In the genomic region with DNA sequence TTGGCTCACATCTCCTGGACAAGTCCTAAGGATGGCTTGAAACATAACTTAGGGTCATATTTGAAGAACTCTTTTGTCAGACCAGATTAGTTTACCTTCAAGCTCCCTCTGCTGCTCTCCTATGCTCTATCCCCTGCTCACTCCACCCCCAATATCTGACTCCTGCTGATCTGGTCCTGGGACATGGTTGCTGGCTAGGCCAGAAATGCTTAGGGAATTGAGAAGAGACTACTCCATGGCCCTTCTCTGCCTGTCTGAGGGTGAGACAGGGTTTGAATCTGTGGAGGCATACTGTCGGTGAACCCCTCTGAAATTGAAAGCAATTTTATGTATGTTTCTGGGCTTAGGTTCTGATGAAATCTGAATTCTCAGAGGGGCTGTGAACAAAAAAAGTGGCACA, we compare ENCODE assay signal across 10 cellular contexts. TPM values are rescaled to one million over a fixed set of nuclear protein-coding genes. Genes with fewer than 3 reads are reported as not detected.
A peak's percentile ranks its signal among the peaks of the same experiment; 100 is the strongest.
DNase-seq lines count a peak whose midpoint lies in the region; ATAC-seq and TF ChIP-seq lines count a peak whose summit lies in the region.
"Had no signal": no experiment of that assay in that cellular context is flagged by ENCODE, and none has a peak within 500 bp of the region (broad histone marks: within the 10 kb centered on the region; RNA-seq: fewer than 3 reads in every experiment).

No MANE protein-coding gene starts in this region.

- no peaks in the 10 kb centered on the region for H3K27me3 ChIP-seq in Loucy (ENCODE audit: insufficient read depth, low read length, poor library complexity, severe bottlenecking)
- H3K27me3 ChIP-seq in thyroid gland: no peaks in the 10 kb centered on the region

- H3K4me2 ChIP-seq in Loucy (ENCODE audit: low read depth, low read length, poor library complexity, severe bottlenecking): peak overlapping the region; percentile 97

- H3K9me3 Mint-ChIP-seq in activated T-cell treated with anti-CD3 and anti-CD28 coated beads, Interleukin-2, amount 50 U/mL, for 24 hours: no peaks in the 10 kb centered on the region
- no peaks in the 10 kb centered on the region for H3K9me3 Mint-ChIP-seq in central memory CD8-positive, alpha-beta T cell
- H3K9me3 Mint-ChIP-seq in stimulated activated effector memory CD8-positive, alpha-beta T cell treated with anti-CD3 and anti-CD28 coated beads, Interleukin-12 subunit alpha, Interleukin-12 subunit beta, amount 100 ng/mL, for 72 hours: no peaks in the 10 kb centered on the region

- H3K4me1 Mint-ChIP-seq in activated T-cell treated with anti-CD3 and anti-CD28 coated beads, Interleukin-2, amount 50 U/mL, for 24 hours (ENCODE audit: low read depth): peaks cover 81% of the 10 kb centered on the region
- peaks cover 76% of the 10 kb centered on the region for H3K4me1 Mint-ChIP-seq in central memory CD8-positive, alpha-beta T cell
- H3K4me1 Mint-ChIP-seq in stimulated activated effector memory CD8-positive, alpha-beta T cell treated with anti-CD3 and anti-CD28 coated beads, Interleukin-12 subunit alpha, Interleukin-12 subunit beta, amount 100 ng/mL, for 72 hours: peaks cover 78% of the 10 kb centered on the region

- no peaks in the 10 kb centered on the region for H3F3A ChIP-seq in Loucy (ENCODE audit: low read depth)

- H3K9me3 ChIP-seq in Loucy (ENCODE audit: insufficient read depth, low read depth, low read length) (no peaks in the 10 kb centered on the region), thyroid gland (no peaks in the 10 kb centered on the region)
- H3K9me3 ChIP-seq: HAP-1 had no signal

- intact Hi-C loops in thyroid gland (cut with DNase I): no loop called here

- peaks cover 80% of the 10 kb centered on the region for H3K4me1 ChIP-seq in Loucy (ENCODE audit: insufficient read depth, low read length, poor library complexity, severe bottlenecking)
- peaks cover 18 to 33% of the 10 kb centered on the region in 2 donors for H3K4me1 ChIP-seq in thyroid gland

- no peak for TF ChIP-seq CTCF in Loucy (conservative IDR thresholded peaks at IDR 0.05; ENCODE audit: low read length)
- no peak for TF ChIP-seq CTCF in thyroid gland (IDR thresholded peaks at IDR 0.05)

- no peak for TF ChIP-seq POLR2A in thyroid gland (IDR thresholded peaks at IDR 0.05)

- peak overlapping the region; percentile 89 for H3K9ac ChIP-seq in Loucy (ENCODE audit: low read depth, low read length, poor library complexity, severe bottlenecking)

- H3K9me2 ChIP-seq in Loucy (replicated peaks; ENCODE audit: low read depth, low read length): no peaks in the 10 kb centered on the region

- peak overlapping the region; percentile 98 for H3K4me3 Mint-ChIP-seq in activated T-cell treated with anti-CD3 and anti-CD28 coated beads, Interleukin-2, amount 50 U/mL, for 24 hours
- peak overlapping the region; percentile 96 for H3K4me3 Mint-ChIP-seq in central memory CD8-positive, alpha-beta T cell
- H3K4me3 Mint-ChIP-seq in stimulated activated effector memory CD8-positive, alpha-beta T cell treated with anti-CD3 and anti-CD28 coated beads, Interleukin-12 subunit alpha, Interleukin-12 subunit beta, amount 100 ng/mL, for 72 hours: peak overlapping the region; percentile 92

- 88 to 100% methylated on average over 1 of the region's 1 CpG for WGBS in thyroid gland, 2 donors

- no peak for ATAC-seq in central memory CD8-positive, alpha-beta T cell (replicated peaks; ENCODE audit: extremely low read depth, poor library complexity, severe bottlenecking)
- ATAC-seq in stimulated activated effector memory CD8-positive, alpha-beta T cell treated with anti-CD3 and anti-CD28 coated beads, Interleukin-12 subunit alpha, Interleukin-12 subunit beta, amount 100 ng/mL, for 72 hours: no peak

- no peak for DNase-seq in activated T-cell treated with anti-CD3 and anti-CD28 coated beads, Interleukin-2, amount 50 U/mL, for 24 hours
- DNase-seq in activated T-cell treated with anti-CD3 and anti-CD28 coated beads for 4 hours (no peak), amygdala (lab: John Stamatoyannopoulos, UW) (no peak), thyroid gland (no peak), COR-L47 (lab: John Stamatoyannopoulos, UW) (no peak)
- no peak for DNase-seq in central memory CD8-positive, alpha-beta T cell (ENCODE audit: low spot score in 2 of 2)
- DNase-seq in stimulated activated effector memory CD8-positive, alpha-beta T cell treated with anti-CD3 and anti-CD28 coated beads, Interleukin-12 subunit alpha, Interleukin-12 subunit beta, amount 100 ng/mL, for 72 hours (ENCODE audit: low spot score in 2 of 2): peak in 1 of 2 donors; percentile 58
- DNase-seq: NCI-H1092 had no signal

- H4K20me1 ChIP-seq in Loucy (ENCODE audit: insufficient read depth, low read length, poor library complexity, severe bottlenecking): peaks cover 77% of the 10 kb centered on the region

- peaks cover 91% of the 10 kb centered on the region for H3K79me2 ChIP-seq in Loucy (ENCODE audit: insufficient read depth, low read length)

- H3K36me3 Mint-ChIP-seq in activated T-cell treated with anti-CD3 and anti-CD28 coated beads, Interleukin-2, amount 50 U/mL, for 24 hours (ENCODE audit: low read depth): peaks cover 68% of the 10 kb centered on the region
- H3K36me3 Mint-ChIP-seq in central memory CD8-positive, alpha-beta T cell (ENCODE audit: insufficient read depth): peaks cover 33% of the 10 kb centered on the region
- H3K36me3 Mint-ChIP-seq in stimulated activated effector memory CD8-positive, alpha-beta T cell treated with anti-CD3 and anti-CD28 coated beads, Interleukin-12 subunit alpha, Interleukin-12 subunit beta, amount 100 ng/mL, for 72 hours: peaks cover 74% of the 10 kb centered on the region

- H3K4me3 ChIP-seq in Loucy (ENCODE audit: low read length, poor library complexity, severe bottlenecking) (peak overlapping the region; percentile 82), thyroid gland (replicated peaks in 1 of 3) (no peak overlapping the region)
- H3K4me3 ChIP-seq: HAP-1 had no signal

- H3K36me3 ChIP-seq in Loucy (ENCODE audit: insufficient read depth, low read length): no peaks in the 10 kb centered on the region
- H3K36me3 ChIP-seq in thyroid gland: no peaks in the 10 kb centered on the region
- H3K36me3 ChIP-seq: HAP-1 had no signal

- no peak overlapping the region for H3K27ac ChIP-seq in thyroid gland

- no peak overlapping the region for H2AFZ ChIP-seq in Loucy (ENCODE audit: low read length)

- no peaks in the 10 kb centered on the region for H3K27me3 Mint-ChIP-seq in activated T-cell treated with anti-CD3 and anti-CD28 coated beads, Interleukin-2, amount 50 U/mL, for 24 hours
- H3K27me3 Mint-ChIP-seq in central memory CD8-positive, alpha-beta T cell: no peaks in the 10 kb centered on the region

- peak overlapping the region; percentile 94 for H3K27ac Mint-ChIP-seq in activated T-cell treated with anti-CD3 and anti-CD28 coated beads, Interleukin-2, amount 50 U/mL, for 24 hours
- H3K27ac Mint-ChIP-seq in central memory CD8-positive, alpha-beta T cell (ENCODE audit: low read depth): peak overlapping the region; percentile 97
- peak overlapping the region; percentile 92 for H3K27ac Mint-ChIP-seq in stimulated activated effector memory CD8-positive, alpha-beta T cell treated with anti-CD3 and anti-CD28 coated beads, Interleukin-12 subunit alpha, Interleukin-12 subunit beta, amount 100 ng/mL, for 72 hours

RNA-seq across cellular contexts. Expression of a gene that starts 3.3 kb away (rescaled TPM):
- total RNA-seq in thyroid gland: 10 to 100 TPM; 18.0 to 42.7 (median 30.7) TPM
